In genomic region chr19:8640402-8641004, GRCh38 we compare ENCODE assay signal across 15 cellular contexts. TPM values are rescaled to one million over a fixed set of nuclear protein-coding genes. Genes with fewer than 3 reads are reported as not detected.
DNase-seq lines count a peak whose midpoint lies in the region; ATAC-seq and TF ChIP-seq lines count a peak whose summit lies in the region.
"Had no signal": no experiment of that assay in that cellular context is flagged by ENCODE, and none has a peak within 500 bp of the region (broad histone marks: within the 10 kb centered on the region; RNA-seq: fewer than 3 reads in every experiment).

No MANE protein-coding gene starts in this region.

- H3K9ac ChIP-seq in BLaER1 treated with 17β-estradiol and CSF1 and Interleukin-3, amounts not matched to agents 10 nM and 100 nM, result peak overlapping the region in 5 of 11 experiments; percentile 5 to 44 (median 23); a peak in 5 of 22 replicates
- H3K9ac ChIP-seq in trophoblast cell (ENCODE audit: low read length), result no peak overlapping the region

- H3K4me1 ChIP-seq in BLaER1 treated with 17β-estradiol and CSF1 and Interleukin-3, amounts not matched to agents 10 nM and 100 nM, result peaks cover 0 to 81% (median 39%) of the 10 kb centered on the region in 10 experiments; a peak in 17 of 20 replicates
- no peaks in the 10 kb centered on the region for H3K4me1 ChIP-seq in trophoblast cell (ENCODE audit: control insufficient read depth in 1 of 2, insufficient read depth in 2 of 2, low read length in 2 of 2)
- H3K4me1 ChIP-seq in BE2C, result no peaks in the 10 kb centered on the region

- no peak overlapping the region for H3K14ac ChIP-seq in trophoblast cell (ENCODE audit: low read length)

- H3K23ac ChIP-seq in trophoblast cell (ENCODE audit: low read length), result no peak overlapping the region

- no peak overlapping the region for H4K12ac ChIP-seq in trophoblast cell (ENCODE audit: low read depth, low read length)

- no peak overlapping the region for H2BK5ac ChIP-seq in trophoblast cell (ENCODE audit: low read depth, low read length, poor library complexity)

- H3K18ac ChIP-seq in trophoblast cell (ENCODE audit: low read length), result no peak overlapping the region

- H3K79me2 ChIP-seq in trophoblast cell (ENCODE audit: control insufficient read depth, insufficient read depth, low read length, poor library complexity), result no peaks in the 10 kb centered on the region

- no CpG with 5 or more reads among the region's 12 CpGs for WGBS in trophoblast cell (ENCODE audit: extremely low coverage, insufficient coverage, insufficient read length)

- no peak overlapping the region for H2AK5ac ChIP-seq in trophoblast cell (ENCODE audit: low read length)

- peaks cover 0 to 26% (median 13%) of the 10 kb centered on the region in 11 experiments; a peak in 16 of 22 replicates for H3K9me3 ChIP-seq in BLaER1 treated with 17β-estradiol and CSF1 and Interleukin-3, amounts not matched to agents 10 nM and 100 nM (replicated peaks in 1 of 11)
- H3K9me3 ChIP-seq in trophoblast cell (ENCODE audit: insufficient read depth, low read depth, low read length) (peaks cover 5% of the 10 kb centered on the region), BE2C (no peaks in the 10 kb centered on the region)

- intact Hi-C loops in Right ventricle myocardium superior (cut with DNase I), result no loop called here

- H2BK120ac ChIP-seq in trophoblast cell (ENCODE audit: insufficient read depth, low read length, poor library complexity), result no peak overlapping the region

- no peak for TF ChIP-seq CTCF in BE2C (IDR thresholded peaks at IDR 0.05; ENCODE audit: low read depth, low read length)

- peak; percentile 28 for DNase-seq in RPMI8226
- peak; percentile 64 for DNase-seq in Right ventricle myocardium superior
- DNase-seq in trophoblast cell, result peak; percentile 10 to 49
- no peak for DNase-seq in BE2C
- DNase-seq: activated T-cell treated with anti-CD3 and anti-CD28 coated beads, Interleukin-2, amount 50 U/mL, for 1 hour; HFFc6 had no signal

- no peak overlapping the region for H3K4ac ChIP-seq in trophoblast cell (ENCODE audit: low read depth, low read length)

- H4K8ac ChIP-seq in trophoblast cell (ENCODE audit: low read depth, low read length), result no peak overlapping the region

- no peaks in the 10 kb centered on the region for H3K27me3 ChIP-seq in BLaER1 treated with 17β-estradiol and CSF1 and Interleukin-3, amounts not matched to agents 10 nM and 100 nM
- H3K27me3 ChIP-seq in trophoblast cell (ENCODE audit: insufficient read depth, low read length) (no peaks in the 10 kb centered on the region), BE2C (no peaks in the 10 kb centered on the region)

- H3K36me3 ChIP-seq in BLaER1 treated with 17β-estradiol and CSF1 and Interleukin-3, amounts not matched to agents 10 nM and 100 nM, result no peaks in the 10 kb centered on the region
- H3K36me3 ChIP-seq in trophoblast cell (ENCODE audit: control insufficient read depth in 1 of 2, insufficient read depth in 2 of 2, low read length in 2 of 2) (no peaks in the 10 kb centered on the region), BE2C (no peaks in the 10 kb centered on the region)

- peak; percentile 74 for ATAC-seq in Right ventricle myocardium superior (ENCODE audit: poor library complexity)
- ATAC-seq in HG03159 (IDR thresholded peaks at IDR 0.05; ENCODE audit: unreplicated experiment), result no peak
- no peak for ATAC-seq in HG02798 (IDR thresholded peaks at IDR 0.05; ENCODE audit: poor library complexity, unreplicated experiment)
- no peak for ATAC-seq in GM19397 (IDR thresholded peaks at IDR 0.05; ENCODE audit: unreplicated experiment)

- no peak overlapping the region for H2AFZ ChIP-seq in trophoblast cell (ENCODE audit: insufficient read depth, low read length, poor library complexity)

- H3K4me3 ChIP-seq in BLaER1 treated with 17β-estradiol and CSF1 and Interleukin-3, amounts not matched to agents 10 nM and 100 nM, result no peak overlapping the region; a peak in 1 of 20 replicates
- H3K4me3 ChIP-seq in trophoblast cell (ENCODE audit: low read depth, low read length) (no peak overlapping the region), BE2C (ENCODE audit: low read depth, low read length) (no peak overlapping the region)

- peak overlapping the region in 9 of 11 experiments; percentile 15 to 95 (median 69); a peak in 13 of 22 replicates for H3K4me2 ChIP-seq in BLaER1 treated with 17β-estradiol and CSF1 and Interleukin-3, amounts not matched to agents 10 nM and 100 nM
- no peak overlapping the region for H3K4me2 ChIP-seq in trophoblast cell (ENCODE audit: low read length)

- no peaks in the 10 kb centered on the region for H4K20me1 ChIP-seq in BLaER1 treated with 17β-estradiol and CSF1 and Interleukin-3, amounts not matched to agents 10 nM and 100 nM

- H2BK12ac ChIP-seq in trophoblast cell (ENCODE audit: low read length), result no peak overlapping the region

- H4K91ac ChIP-seq in trophoblast cell (ENCODE audit: low read depth, low read length), result no peak overlapping the region

- H3K79me1 ChIP-seq in trophoblast cell (ENCODE audit: low read length), result no peaks in the 10 kb centered on the region

- H3K27ac ChIP-seq in BLaER1 treated with 17β-estradiol and CSF1 and Interleukin-3, amounts not matched to agents 10 nM and 100 nM, result peak overlapping the region in 5 of 11 experiments; percentile 47 to 71 (median 68); a peak in 9 of 22 replicates
- H3K27ac ChIP-seq in trophoblast cell (ENCODE audit: low read depth, low read length), result no peak overlapping the region
- H3K27ac ChIP-seq: RWPE1 had no signal

RNA-seq across cellular contexts. Expression of gene NFILZ, which starts 10.1 kb away (rescaled TPM):
- total RNA-seq in Right ventricle myocardium superior, result not detected
- not detected in 2 replicates for polyA plus RNA-seq in trophoblast cell (2013)
- not detected for polyA plus RNA-seq in BE2C (2012; ENCODE audit: insufficient read depth, insufficient read length, low read depth)
- total RNA-seq: endothelial cell of umbilical vein, HFFc6, LHCN-M2, myocyte, urinary bladder had no signal
- polyA plus RNA-seq: endothelial cell of umbilical vein, urinary bladder had no signal

RNA-seq across cellular contexts. Expression of gene ADAMTS10, which starts 30.0 kb away (rescaled TPM):
- total RNA-seq in Right ventricle myocardium superior, result 9.1 TPM
- 9.6 and 10.9 TPM in 2 replicates for polyA plus RNA-seq in trophoblast cell (2013)
- polyA plus RNA-seq in BE2C (2012; ENCODE audit: insufficient read depth, insufficient read length, low read depth), result 1.4 TPM

RNA-seq across cellular contexts. Expression of gene ACTL9, which starts 58.1 kb away (rescaled TPM):
- total RNA-seq in Right ventricle myocardium superior, result not detected
- not detected in 2 replicates for polyA plus RNA-seq in trophoblast cell (2013)
- not detected for polyA plus RNA-seq in BE2C (2012; ENCODE audit: insufficient read depth, insufficient read length, low read depth)
- total RNA-seq: endothelial cell of umbilical vein, HFFc6, LHCN-M2, myocyte, urinary bladder had no signal
- polyA plus RNA-seq: endothelial cell of umbilical vein, urinary bladder had no signal
